ENCODE assay signal across 28 cellular contexts in genomic region chr4:56252561-56253152, GRCh38.
"Had no signal": no experiment of that assay in that cellular context is flagged by ENCODE, and none has a peak within 500 bp of the region (broad histone marks: within the 10 kb centered on the region; RNA-seq: fewer than 3 reads in every experiment).

No MANE protein-coding gene starts in this region.

- H3K9me3 ChIP-seq: neutrophil, pancreas, psoas muscle, spleen, suprapubic skin, testis, tibial artery, transverse colon, upper lobe of right lung, vagina had no signal

- H3K4me1 ChIP-seq: pancreas, psoas muscle, spleen, suprapubic skin, tibial artery, transverse colon, upper lobe of right lung, vagina had no signal

- FAIRE-seq: pancreas had no signal

- ATAC-seq: naive thymus-derived CD8-positive, alpha-beta T cell; natural killer cell treated with Interleukin-12 subunit alpha and Interleukin-12 subunit beta and Interleukin-15 and Interleukin-18, amount 100 ng/mL, for 72 hours; pancreas; psoas muscle; right cardiac atrium; sciatic nerve; stimulated activated memory B cell treated with anti-CD40 and anti-IgM and Interleukin-4, amounts not matched to agents 10 μg/mL and 1 μg/mL and 100 μg/mL, for 72 hours; stimulated activated naive CD8-positive, alpha-beta T cell treated with anti-CD3 and anti-CD28 coated beads, Interleukin-15, amount 100 ng/mL, for 72 hours; stimulated activated naive CD8-positive, alpha-beta T cell treated with anti-CD3 and anti-CD28 coated beads, Interleukin-15, Interleukin-2, amounts not matched to agents 100 U/mL and 50 U/mL, for 24 hours; upper lobe of right lung had no signal

- H3K27me3 ChIP-seq: neutrophil, pancreas, spleen, suprapubic skin, testis, tibial artery, transverse colon, upper lobe of right lung, vagina had no signal

- H3K4me2 ChIP-seq: smooth muscle cell had no signal

- H3K27ac ChIP-seq: neutrophil, pancreas, psoas muscle, skin epidermis, spleen, suprapubic skin, testis, tibial artery, transverse colon, upper lobe of right lung, vagina had no signal

- H3K4me3 ChIP-seq: pancreas, psoas muscle, skin epidermis, smooth muscle cell, spleen, suprapubic skin, testis, tibial artery, transverse colon, upper lobe of right lung, vagina had no signal

- DNase-seq: naive thymus-derived CD8-positive, alpha-beta T cell; nephron progenitor cell; nucleus accumbens; pancreas; psoas muscle; right cardiac atrium; spleen; stimulated activated CD4-positive, alpha-beta T cell treated with anti-CD3 and anti-CD28 coated beads, Interleukin-12 subunit alpha, Interleukin-12 subunit beta, amount 100 ng/mL, for 4 hours; stimulated activated CD4-positive, alpha-beta T cell treated with anti-CD3 and anti-CD28 coated beads, Interleukin-1b, Interleukin-23, amount 100 ng/mL, for 48 hours; stimulated activated CD4-positive, alpha-beta T cell treated with anti-CD3 and anti-CD28 coated beads, Interleukin-4, amount 100 ng/mL, for 1 hour; stimulated activated CD4-positive, alpha-beta T cell treated with anti-CD3 and anti-CD28 coated beads, Interleukin-4, amount 100 ng/mL, for 4 hours; stimulated activated CD8-positive, alpha-beta memory T cell treated with anti-CD3 and anti-CD28 coated beads, Interleukin-4, amount 100 ng/mL, for 48 hours; stimulated activated naive CD4-positive, alpha-beta T cell; stimulated activated naive CD8-positive, alpha-beta T cell treated with anti-CD3 and anti-CD28 coated beads, Interleukin-15, amount 100 ng/mL, for 72 hours; stimulated activated naive CD8-positive, alpha-beta T cell treated with anti-CD3 and anti-CD28 coated beads, Interleukin-15, Interleukin-2, amounts not matched to agents 100 U/mL and 50 U/mL, for 24 hours; substantia nigra; testis; tibial artery; transverse colon; upper lobe of right lung had no signal

- H3K36me3 ChIP-seq: neutrophil, pancreas, spleen, suprapubic skin, tibial artery, transverse colon, upper lobe of right lung, vagina had no signal
